ENCODE assay signal across 1 cellular context in the genomic region with DNA sequence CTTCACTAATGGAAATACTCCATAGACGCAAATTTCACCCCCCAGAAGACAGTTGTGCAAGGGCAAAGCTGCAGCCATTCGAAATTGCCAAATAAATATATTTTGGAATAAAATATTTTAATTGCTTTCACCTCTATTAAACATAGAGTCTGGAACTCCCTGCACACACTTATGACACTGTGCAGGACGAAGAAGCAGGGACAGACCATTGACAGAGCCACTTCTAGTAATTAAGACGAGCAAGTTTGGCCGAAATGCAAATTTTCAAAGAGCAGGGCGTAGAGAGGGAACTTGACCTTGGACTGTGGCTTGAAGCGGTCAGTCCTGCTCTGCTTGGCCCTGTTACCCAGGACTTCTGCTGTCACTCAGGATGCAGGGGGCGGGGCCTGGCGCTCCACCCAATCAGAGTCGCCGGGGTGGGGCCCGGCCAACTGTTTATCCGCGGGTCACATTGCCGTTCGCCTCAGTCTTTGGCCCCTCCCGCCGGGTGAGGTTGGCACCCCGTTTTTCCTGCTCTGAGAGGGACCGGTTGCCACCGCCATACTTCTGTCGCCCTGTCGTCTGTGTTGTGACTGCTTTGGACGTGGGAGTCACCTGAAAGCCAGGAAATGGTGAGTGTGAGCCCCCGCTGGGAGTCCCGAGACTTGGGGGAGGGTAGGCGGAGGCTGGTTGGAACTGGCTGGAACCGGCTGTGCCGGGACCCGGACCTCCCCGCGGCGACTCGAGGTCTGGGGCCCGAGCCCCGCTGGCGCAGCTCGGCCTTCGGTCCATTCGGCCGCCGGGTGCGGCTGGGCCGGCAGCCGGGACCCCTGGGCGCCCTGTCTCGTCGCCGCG.
TF ChIP-seq lines count a peak whose summit lies in the region.

TSS of gene ZNF844 (plus strand) at position 466 of the 834 bp plus-strand sequence. CDS start at position 609, 143 bp downstream.

TF ChIP-seq in K562, 482 proteins besides CTCF, POLR2A, EP300 and RAD21 (continued from another document):
- TF ChIP-seq, protein P1, sequence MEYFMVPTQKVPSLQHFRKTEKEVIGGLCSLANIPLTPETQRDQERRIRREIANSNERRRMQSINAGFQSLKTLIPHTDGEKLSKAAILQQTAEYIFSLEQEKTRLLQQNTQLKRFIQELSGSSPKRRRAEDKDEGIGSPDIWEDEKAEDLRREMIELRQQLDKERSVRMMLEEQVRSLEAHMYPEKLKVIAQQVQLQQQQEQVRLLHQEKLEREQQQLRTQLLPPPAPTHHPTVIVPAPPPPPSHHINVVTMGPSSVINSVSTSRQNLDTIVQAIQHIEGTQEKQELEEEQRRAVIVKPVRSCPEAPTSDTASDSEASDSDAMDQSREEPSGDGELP (CRISPR knock-in tag; IDR thresholded peaks at IDR 0.05; ENCODE audit: borderline replicate concordance), result no peak
- TF ChIP-seq TAF1 (IDR thresholded peaks at IDR 0.05; ENCODE audit: control insufficient read depth, extremely low read depth, insufficient read depth, low read length, severe bottlenecking) (peak; percentile 36), BHLHE40 (IDR thresholded peaks at IDR 0.05; ENCODE audit: low read length) (no peak), TRIM24 (IDR thresholded peaks at IDR 0.05) (0 out of 4 replicates have a peak, but pooled peaks of 1 of the 2 experiments have one; percentile 59), SMAD4 (CRISPR knock-in tag; conservative IDR thresholded peaks at IDR 0.05) (peak; percentile 43; the same call in 1 of the 2 replicates), YY1 (IDR thresholded peaks at IDR 0.05; ENCODE audit: borderline replicate concordance in 1 of 3, control insufficient read depth in 1 of 3, extremely low read depth in 1 of 3, insufficient read depth in 3 of 3, insufficient read length in 1 of 3, insufficient replicate concordance in 2 of 3, low read depth in 1 of 3, low read length in 2 of 3) (peak in 1 of 3 experiments; percentile 40), NRF1 (conservative IDR thresholded peaks at IDR 0.05 in 1 of 2, IDR thresholded peaks at IDR 0.05 in 1 of 2) (peak in 1 of 2 experiments; percentile 9; a peak in 1 of 4 replicates), RFX7 (CRISPR knock-in tag; IDR thresholded peaks at IDR 0.05) (no peak), SMARCB1 (IDR thresholded peaks at IDR 0.05; ENCODE audit: insufficient read length, low read depth) (no peak), RBFOX2 (IDR thresholded peaks at IDR 0.05; ENCODE audit: low read depth, low read length) (peak; percentile 97), EP400 (IDR thresholded peaks at IDR 0.05) (peak; percentile 81), MAZ (CRISPR knock-in tag; conservative IDR thresholded peaks at IDR 0.05 in 1 of 2, IDR thresholded peaks at IDR 0.05 in 1 of 2) (peak in 1 of 2 experiments; percentile 86; a peak in 2 of 4 replicates), ESRRA (IDR thresholded peaks at IDR 0.05; ENCODE audit: borderline replicate concordance, low read depth) (peak; percentile 79), MTA3 (IDR thresholded peaks at IDR 0.05; ENCODE audit: borderline replicate concordance) (peak; percentile 45; the same call in 1 of the 2 replicates), POLR2AphosphoS5 (IDR thresholded peaks at IDR 0.05; ENCODE audit: control insufficient read depth, insufficient read depth, low read depth, low read length) (peak; percentile 54; the same call in 1 of the 2 replicates), MTA1 (IDR thresholded peaks at IDR 0.05; ENCODE audit: borderline replicate concordance) (no peak), POLR2G (IDR thresholded peaks at IDR 0.05; ENCODE audit: low read depth, low read length) (peak; percentile 98), GTF2B (IDR thresholded peaks at IDR 0.05; ENCODE audit: extremely low read depth, insufficient read length) (peak; percentile 26), HDAC1 (IDR thresholded peaks at IDR 0.05) (peak in 1 of 2 experiments; percentile 26; a peak in 1 of 4 replicates), PKNOX1 (IDR thresholded peaks at IDR 0.05) (peak; percentile 98), FOS (IDR thresholded peaks at IDR 0.05; ENCODE audit: extremely low read depth, insufficient read length) (peak; percentile 7), POLR2B (IDR thresholded peaks at IDR 0.05; ENCODE audit: low read depth, partially characterized antibody) (peak; percentile 58), SMARCA4 (IDR thresholded peaks at IDR 0.05) (0 out of 2 replicates have a peak, but pooled peaks have one; percentile 15), PBX2 (CRISPR knock-in tag; IDR thresholded peaks at IDR 0.05; ENCODE audit: low read depth) (peak; percentile 71), PBX2 (tag; conservative IDR thresholded peaks at IDR 0.05; ENCODE audit: low read depth) (peak; percentile 77), CSDE1 (IDR thresholded peaks at IDR 0.05) (no peak), NELFE (IDR thresholded peaks at IDR 0.05; ENCODE audit: insufficient read depth, insufficient read length) (no peak), E2F6 (IDR thresholded peaks at IDR 0.05; ENCODE audit: borderline replicate concordance in 1 of 2, extremely low read depth in 1 of 2, insufficient read depth in 1 of 2, insufficient read length in 1 of 2, low read depth in 1 of 2, low read length in 1 of 2, poor library complexity in 1 of 2, severe bottlenecking in 1 of 2) (peak in 1 of 2 experiments; percentile 27), HMG20B (CRISPR knock-in tag; IDR thresholded peaks at IDR 0.05) (no peak), BCOR (IDR thresholded peaks at IDR 0.05) (0 out of 2 replicates have a peak, but pooled peaks have one; percentile 22), PHF8 (IDR thresholded peaks at IDR 0.05; ENCODE audit: borderline replicate concordance, low read length) (peak; percentile 45; the same call in 1 of the 2 replicates), SUPT5H (IDR thresholded peaks at IDR 0.05) (peak; percentile 72), GATAD2A (IDR thresholded peaks at IDR 0.05) (peak; percentile 67; the same call in 1 of the 2 replicates), NFIC (IDR thresholded peaks at IDR 0.05) (peak; percentile 9; the same call in 1 of the 2 replicates)
- TF ChIP-seq, protein P2, sequence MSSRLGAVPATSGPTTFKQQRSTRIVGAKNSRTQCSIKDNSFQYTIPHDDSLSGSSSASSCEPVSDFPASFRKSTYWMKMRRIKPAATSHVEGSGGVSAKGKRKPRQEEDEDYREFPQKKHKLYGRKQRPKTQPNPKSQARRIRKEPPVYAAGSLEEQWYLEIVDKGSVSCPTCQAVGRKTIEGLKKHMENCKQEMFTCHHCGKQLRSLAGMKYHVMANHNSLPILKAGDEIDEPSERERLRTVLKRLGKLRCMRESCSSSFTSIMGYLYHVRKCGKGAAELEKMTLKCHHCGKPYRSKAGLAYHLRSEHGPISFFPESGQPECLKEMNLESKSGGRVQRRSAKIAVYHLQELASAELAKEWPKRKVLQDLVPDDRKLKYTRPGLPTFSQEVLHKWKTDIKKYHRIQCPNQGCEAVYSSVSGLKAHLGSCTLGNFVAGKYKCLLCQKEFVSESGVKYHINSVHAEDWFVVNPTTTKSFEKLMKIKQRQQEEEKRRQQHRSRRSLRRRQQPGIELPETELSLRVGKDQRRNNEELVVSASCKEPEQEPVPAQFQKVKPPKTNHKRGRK (tag; IDR thresholded peaks at IDR 0.05), result no peak
